ENCODE assay signal across 14 cellular contexts in genomic region chr6:98641929-98642328, GRCh38.
DNase-seq lines count a peak whose midpoint lies in the region; TF ChIP-seq lines count a peak whose summit lies in the region.
"Had no signal": no experiment of that assay in that cellular context is flagged by ENCODE, and none has a peak within 500 bp of the region (broad histone marks: within the 10 kb centered on the region; RNA-seq: fewer than 3 reads in every experiment).

No MANE protein-coding gene starts in this region.

- H3K4me3 ChIP-seq in HUES64 (ENCODE audit: low read length) (no peak overlapping the region), stomach (no peak overlapping the region)
- H3K4me3 ChIP-seq: spleen had no signal

- TF ChIP-seq EP300 in stomach (IDR thresholded peaks at IDR 0.05) = no peak

- TF ChIP-seq CTCF in stomach (IDR thresholded peaks at IDR 0.05) = no peak

- DNase-seq in Ammon's horn (ENCODE audit: low spot score) = peak; percentile 69
- DNase-seq in caudate nucleus (lab: John Stamatoyannopoulos, UW) = peak in 34 of 61 donors; percentile 1 to 59 (median 22)
- DNase-seq in myocyte (ENCODE audit: low read depth) = peak; percentile 65
- no peak for DNase-seq in stomach
- DNase-seq in NCI-H2196 treated with DMSO at 0.1 percent for 48 hours (lab: John Stamatoyannopoulos, UW; ENCODE audit: unreplicated experiment) = no peak
- no peak for DNase-seq in effector CD8-positive, alpha-beta T cell (lab: John Stamatoyannopoulos, UW)
- DNase-seq in activated gamma-delta T cell treated with Interleukin-2 at 50 U/mL for 16 hours = no peak
- DNase-seq: HCEC 1CT, KG1, NCI-H1694, Right ventricle myocardium superior, spleen, T-helper 9 cell had no signal

- no peaks in the 10 kb centered on the region for H3K36me3 ChIP-seq in HUES64 (ENCODE audit: insufficient read depth, low read length)
- H3K36me3 ChIP-seq in stomach = no peaks in the 10 kb centered on the region
- H3K36me3 ChIP-seq: spleen had no signal

- 87% methylated on average over 3 of the region's 3 CpGs for WGBS in HUES64
- WGBS in stomach, 5 donors = 13 to 38% (median 21%) methylated on average over 3 of the region's 3 CpGs

- no peaks in the 10 kb centered on the region for H3K9me3 ChIP-seq in HUES64 (ENCODE audit: insufficient read depth, low read depth, low read length)
- H3K9me3 ChIP-seq in stomach = no peaks in the 10 kb centered on the region
- H3K9me3 ChIP-seq: spleen had no signal

- H3K27ac ChIP-seq in HUES64 (ENCODE audit: low read depth, low read length) (peak overlapping the region; percentile 21; the same call in 1 of the 2 replicates), caudate nucleus (ENCODE audit: low read depth, low read length) (peak overlapping the region; percentile 88), stomach (no peak overlapping the region)
- H3K27ac ChIP-seq: spleen had no signal

- no peak for TF ChIP-seq POLR2A in stomach (IDR thresholded peaks at IDR 0.05)

- H3K9ac ChIP-seq in HUES64 (ENCODE audit: low read depth, low read length) = no peak overlapping the region

- H3K27me3 ChIP-seq in HUES64 (ENCODE audit: insufficient read depth, low read length) (no peaks in the 10 kb centered on the region), stomach (no peaks in the 10 kb centered on the region)

- intact Hi-C loops in stomach (cut with DNase I; ENCODE audit: low total_unique reads) = no loop called here

- peaks cover 84% of the 10 kb centered on the region for H3K4me1 ChIP-seq in HUES64 (ENCODE audit: insufficient read depth, low read length)
- no peaks in the 10 kb centered on the region for H3K4me1 ChIP-seq in stomach
- H3K4me1 ChIP-seq: spleen had no signal

Comparison
In these comparisons a context has a peak if more than half of its experiments do, and no peak if none do; other contexts are left out.
1. DNase-seq: peak in Ammon's horn (single experiment), caudate nucleus (34 of 61) and myocyte (single experiment); none in stomach (single experiment), NCI-H2196 treated with DMSO at 0.1 percent for 48 hours (single experiment), effector CD8-positive, alpha-beta T cell (single experiment) and activated gamma-delta T cell treated with Interleukin-2 at 50 U/mL for 16 hours (single experiment).
2. H3K27ac ChIP-seq: peak in HUES64 (single experiment) and caudate nucleus (single experiment); none in stomach (0 of 5).